In the genomic region with DNA sequence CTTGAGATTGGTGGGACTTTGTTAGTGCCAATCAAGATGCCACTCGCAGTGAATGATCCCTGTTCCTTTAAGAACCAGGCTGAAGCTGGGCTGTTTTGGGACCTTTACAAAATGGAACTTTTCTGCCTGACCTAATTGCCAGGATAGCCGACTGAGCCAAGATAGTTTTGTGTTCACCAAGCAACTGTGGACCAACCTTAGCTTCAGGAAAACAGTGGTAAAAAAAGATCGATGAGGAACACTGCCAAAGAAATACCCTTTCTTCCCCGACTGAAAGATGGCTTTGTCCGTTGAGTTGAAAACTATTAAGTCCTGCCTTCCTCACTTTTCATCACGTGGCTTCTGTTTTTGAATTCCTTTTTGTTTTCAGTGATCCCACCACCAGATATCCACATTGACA, we compare ENCODE assay signal across 18 cellular contexts.
DNase-seq lines count a peak whose midpoint lies in the region; ATAC-seq and TF ChIP-seq lines count a peak whose summit lies in the region.
"Had no signal": no experiment of that assay in that cellular context is flagged by ENCODE, and none has a peak within 500 bp of the region (broad histone marks: within the 10 kb centered on the region; RNA-seq: fewer than 3 reads in every experiment).

No MANE protein-coding gene starts in this region.

- intact Hi-C loops in natural killer cell (cut with micrococcal nuclease) (no loop called here), dorsolateral prefrontal cortex (cut with DNase I) (no loop called here)

- H3K27ac ChIP-seq in dorsolateral prefrontal cortex: peak overlapping the region in 32 of 59 donors; percentile 0 to 76 (median 51)
- H3K27ac ChIP-seq: 22Rv1; BLaER1 treated with 17β-estradiol and CSF1 and Interleukin-3, amounts not matched to agents 10 nM and 100 nM; GM23248 had no signal

- no peak overlapping the region for H3K4me3 ChIP-seq in dorsolateral prefrontal cortex
- H3K4me3 ChIP-seq: BLaER1 treated with 17β-estradiol and CSF1 and Interleukin-3, amounts not matched to agents 10 nM and 100 nM; GM12878; GM23248 had no signal

- H3K27me3 ChIP-seq in dorsolateral prefrontal cortex: no peaks in the 10 kb centered on the region
- H3K27me3 ChIP-seq: BLaER1 treated with 17β-estradiol and CSF1 and Interleukin-3, amounts not matched to agents 10 nM and 100 nM had no signal

- no peaks in the 10 kb centered on the region for H3K9me3 Mint-ChIP-seq in natural killer cell
- no peaks in the 10 kb centered on the region for H3K9me3 Mint-ChIP-seq in natural killer cell treated with Interleukin-12 subunit alpha and Interleukin-12 subunit beta and Interleukin-15 and Interleukin-18, amount 100 ng/mL, for 72 hours
- H3K9me3 Mint-ChIP-seq: CD4-positive, CD25-positive, alpha-beta regulatory T cell had no signal

- peak overlapping the region; percentile 7 to 36 for H3K27ac Mint-ChIP-seq in natural killer cell
- H3K27ac Mint-ChIP-seq in natural killer cell treated with Interleukin-12 subunit alpha and Interleukin-12 subunit beta and Interleukin-15 and Interleukin-18, amount 100 ng/mL, for 72 hours: no peak overlapping the region
- H3K27ac Mint-ChIP-seq: CD4-positive, CD25-positive, alpha-beta regulatory T cell had no signal

- H3K4me1 Mint-ChIP-seq in natural killer cell: no peaks in the 10 kb centered on the region
- no peaks in the 10 kb centered on the region for H3K4me1 Mint-ChIP-seq in natural killer cell treated with Interleukin-12 subunit alpha and Interleukin-12 subunit beta and Interleukin-15 and Interleukin-18, amount 100 ng/mL, for 72 hours (ENCODE audit: low read depth in 2 of 2)

- ATAC-seq in natural killer cell (no peak), GM21423 (IDR thresholded peaks at IDR 0.05; ENCODE audit: unreplicated experiment) (no peak), GM18873 (IDR thresholded peaks at IDR 0.05; ENCODE audit: low FRiP score, unreplicated experiment) (no peak)
- no peak for ATAC-seq in natural killer cell treated with Interleukin-12 subunit alpha and Interleukin-12 subunit beta and Interleukin-15 and Interleukin-18, amount 100 ng/mL, for 72 hours
- ATAC-seq: GM12878, HCT116, HepG2 had no signal

- TF ChIP-seq CTCF in natural killer cell (IDR thresholded peaks at IDR 0.05) (no peak), dorsolateral prefrontal cortex (IDR thresholded peaks at IDR 0.05 in 54 of 56, conservative IDR thresholded peaks at IDR 0.05 in 2 of 56; ENCODE audit: low read depth in 1 of 56, partially characterized antibody in 56 of 56) (no peak)

- peaks cover 70% of the 10 kb centered on the region for H3K36me3 Mint-ChIP-seq in natural killer cell
- peaks cover 18% of the 10 kb centered on the region for H3K36me3 Mint-ChIP-seq in natural killer cell treated with Interleukin-12 subunit alpha and Interleukin-12 subunit beta and Interleukin-15 and Interleukin-18, amount 100 ng/mL, for 72 hours

- no peaks in the 10 kb centered on the region for H3K27me3 Mint-ChIP-seq in natural killer cell (ENCODE audit: low read depth in 2 of 2)
- H3K27me3 Mint-ChIP-seq in natural killer cell treated with Interleukin-12 subunit alpha and Interleukin-12 subunit beta and Interleukin-15 and Interleukin-18, amount 100 ng/mL, for 72 hours: no peaks in the 10 kb centered on the region
- H3K27me3 Mint-ChIP-seq: CD4-positive, CD25-positive, alpha-beta regulatory T cell had no signal

- no peak overlapping the region for H3K4me3 Mint-ChIP-seq in natural killer cell
- H3K4me3 Mint-ChIP-seq in natural killer cell treated with Interleukin-12 subunit alpha and Interleukin-12 subunit beta and Interleukin-15 and Interleukin-18, amount 100 ng/mL, for 72 hours: no peak overlapping the region
- H3K4me3 Mint-ChIP-seq: CD4-positive, CD25-positive, alpha-beta regulatory T cell had no signal

- no peak for DNase-seq in natural killer cell
- DNase-seq in natural killer cell treated with Interleukin-12 subunit alpha and Interleukin-12 subunit beta and Interleukin-15 and Interleukin-18, amount 100 ng/mL, for 72 hours (ENCODE audit: low spot score): no peak
- DNase-seq in dorsolateral prefrontal cortex: no peak
- DNase-seq in midbrain (lab: John Stamatoyannopoulos, UW): peak; percentile 66
- DNase-seq in T-helper 1 cell: no peak
- no peak for DNase-seq in A172 (ENCODE audit: low spot score)
- DNase-seq: AML-193; Calu3; CD4-positive, CD25-positive, alpha-beta regulatory T cell; DMS 273 treated with DMSO at 0.1 percent for 48 hours; GM23248 had no signal

Comparison
In these comparisons a context has a peak if more than half of its experiments do, and no peak if none do; other contexts are left out.
1. H3K27ac Mint-ChIP-seq: peak in natural killer cell (2 of 2); none in natural killer cell treated with Interleukin-12 subunit alpha and Interleukin-12 subunit beta and Interleukin-15 and Interleukin-18, amount 100 ng/mL, for 72 hours (0 of 2).